14 cellular contexts compared by ENCODE assay signal in the genomic region with DNA sequence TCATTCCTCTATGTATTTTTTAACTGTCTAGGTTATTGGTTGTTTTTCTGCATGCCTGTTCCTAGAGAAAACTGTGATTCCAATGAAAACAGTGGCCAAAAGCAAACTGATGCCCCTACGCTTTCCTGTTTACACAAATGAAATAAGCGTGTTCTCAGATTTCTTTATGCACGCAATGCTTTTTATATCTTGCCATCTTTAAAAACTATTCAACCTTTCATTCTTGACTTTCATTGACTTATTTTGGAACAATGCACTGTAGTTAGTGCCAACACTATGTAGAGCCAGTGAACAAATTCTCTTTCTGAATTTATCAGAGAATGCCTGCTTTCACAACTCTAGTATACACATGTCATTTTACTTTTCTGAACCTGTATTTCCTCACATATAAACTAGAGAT.
"Had no signal": no experiment of that assay in that cellular context is flagged by ENCODE, and none has a peak within 500 bp of the region (broad histone marks: within the 10 kb centered on the region; RNA-seq: fewer than 3 reads in every experiment).

No MANE protein-coding gene starts in this region.

- H3K27ac Mint-ChIP-seq: activated naive CD8-positive, alpha-beta T cell treated with anti-CD3 and anti-CD28 coated beads, Interleukin-2, amount 10 ng/mL, durations not matched to agents 7 days and 5 days; activated T-helper 1 cell treated with anti-CD3 and anti-CD28 coated beads, Interleukin-12 subunit alpha, Interleukin-12 subunit beta, Interleukin-2, Interleukin-4 antibody, amounts not matched to agents 30 ng/mL and 10 ng/mL and 1 ng/mL, durations not matched to agents 14 hours and 24 hours and 36 hours; naive thymus-derived CD4-positive, alpha-beta T cell; stimulated activated memory B cell treated with anti-CD40 and anti-IgM and Interleukin-4, amounts not matched to agents 10 μg/mL and 1 μg/mL and 100 μg/mL, for 72 hours; T-helper 2 cell treated with Interferon-gamma antibody and Interleukin-4, amounts not matched to agents 5 μg/mL and 100 μg/mL, for 36 hours had no signal

- DNase-seq: activated CD4-positive, alpha-beta T cell treated with anti-CD3 and anti-CD28 coated beads, Interleukin-2, amount 50 U/mL, for 1 hour; activated naive CD4-positive, alpha-beta T cell; activated naive CD8-positive, alpha-beta T cell treated with anti-CD3 and anti-CD28 coated beads, Interleukin-2, amount 10 ng/mL, durations not matched to agents 7 days and 5 days; dermis blood vessel endothelial cell; hippocampal formation; kidney; left lung; naive thymus-derived CD4-positive, alpha-beta T cell; posterior cingulate gyrus; tibial artery; uterus had no signal

- H3K9me3 ChIP-seq: left lung, tibial artery, uterus had no signal

- H3K4me3 ChIP-seq: left lung, tibial artery, uterus had no signal

- H3K4me3 Mint-ChIP-seq: activated naive CD8-positive, alpha-beta T cell treated with anti-CD3 and anti-CD28 coated beads, Interleukin-2, amount 10 ng/mL, durations not matched to agents 7 days and 5 days; activated T-helper 1 cell treated with anti-CD3 and anti-CD28 coated beads, Interleukin-12 subunit alpha, Interleukin-12 subunit beta, Interleukin-2, Interleukin-4 antibody, amounts not matched to agents 30 ng/mL and 10 ng/mL and 1 ng/mL, durations not matched to agents 14 hours and 24 hours and 36 hours; naive thymus-derived CD4-positive, alpha-beta T cell; stimulated activated memory B cell treated with anti-CD40 and anti-IgM and Interleukin-4, amounts not matched to agents 10 μg/mL and 1 μg/mL and 100 μg/mL, for 72 hours; T-helper 2 cell treated with Interferon-gamma antibody and Interleukin-4, amounts not matched to agents 5 μg/mL and 100 μg/mL, for 36 hours had no signal

- H3K36me3 Mint-ChIP-seq: stimulated activated memory B cell treated with anti-CD40 and anti-IgM and Interleukin-4, amounts not matched to agents 10 μg/mL and 1 μg/mL and 100 μg/mL, for 72 hours had no signal

- H3K36me3 ChIP-seq: left lung, tibial artery, uterus had no signal

- ATAC-seq: left lung; naive thymus-derived CD4-positive, alpha-beta T cell; stimulated activated memory B cell treated with anti-CD40 and anti-IgM and Interleukin-4, amounts not matched to agents 10 μg/mL and 1 μg/mL and 100 μg/mL, for 72 hours had no signal

- FAIRE-seq: kidney had no signal

- H3K9me3 Mint-ChIP-seq: stimulated activated memory B cell treated with anti-CD40 and anti-IgM and Interleukin-4, amounts not matched to agents 10 μg/mL and 1 μg/mL and 100 μg/mL, for 72 hours had no signal

- H3K27me3 Mint-ChIP-seq: stimulated activated memory B cell treated with anti-CD40 and anti-IgM and Interleukin-4, amounts not matched to agents 10 μg/mL and 1 μg/mL and 100 μg/mL, for 72 hours had no signal

- H3K27ac ChIP-seq: left lung, uterus had no signal

- H3K27me3 ChIP-seq: left lung, tibial artery, uterus had no signal

- H3K4me1 ChIP-seq: uterus had no signal
